Comparison of ENCODE assay signal across 9 cellular contexts in genomic region chr1:44672956-44673674, GRCh38. TPM values are rescaled to one million over a fixed set of nuclear protein-coding genes. Genes with fewer than 3 reads are reported as not detected.
A peak's percentile ranks its signal among the peaks of the same experiment; 100 is the strongest.
DNase-seq lines count a peak whose midpoint lies in the region; TF ChIP-seq lines count a peak whose summit lies in the region.
"Had no signal": no experiment of that assay in that cellular context is flagged by ENCODE, and none has a peak within 500 bp of the region (broad histone marks: within the 10 kb centered on the region; RNA-seq: fewer than 3 reads in every experiment).

No MANE protein-coding gene starts in this region.

- H3K27me3 Mint-ChIP-seq in T-helper 1 cell treated with Interleukin-12 subunit alpha and Interleukin-12 subunit beta and Interleukin-4 antibody, amounts not matched to agents 30 μg/mL and 1 μg/mL, for 36 hours (ENCODE audit: low read depth) = no peaks in the 10 kb centered on the region
- no peaks in the 10 kb centered on the region for H3K27me3 Mint-ChIP-seq in activated naive CD8-positive, alpha-beta T cell treated with anti-CD3 and anti-CD28 coated beads for 36 hours

- H3K27me3 ChIP-seq in kidney epithelial cell (ENCODE audit: control insufficient read depth, insufficient read depth, low read length) (no peaks in the 10 kb centered on the region), suprapubic skin (no peaks in the 10 kb centered on the region)

- TF ChIP-seq EP300 in suprapubic skin (IDR thresholded peaks at IDR 0.05) = no peak

- peak overlapping the region; percentile 88 for H3K4me3 Mint-ChIP-seq in T-helper 1 cell treated with Interleukin-12 subunit alpha and Interleukin-12 subunit beta and Interleukin-4 antibody, amounts not matched to agents 30 μg/mL and 1 μg/mL, for 36 hours
- peak overlapping the region; percentile 82 for H3K4me3 Mint-ChIP-seq in activated naive CD8-positive, alpha-beta T cell treated with anti-CD3 and anti-CD28 coated beads for 36 hours

- peak overlapping the region; percentile 97 for H3K27ac ChIP-seq in suprapubic skin

- H3K36me3 ChIP-seq in kidney epithelial cell (ENCODE audit: control insufficient read depth, insufficient read depth, low read length) (no peaks in the 10 kb centered on the region), suprapubic skin (no peaks in the 10 kb centered on the region)

- no peaks in the 10 kb centered on the region for H3K36me3 Mint-ChIP-seq in T-helper 1 cell treated with Interleukin-12 subunit alpha and Interleukin-12 subunit beta and Interleukin-4 antibody, amounts not matched to agents 30 μg/mL and 1 μg/mL, for 36 hours (ENCODE audit: low read depth)
- no peaks in the 10 kb centered on the region for H3K36me3 Mint-ChIP-seq in activated naive CD8-positive, alpha-beta T cell treated with anti-CD3 and anti-CD28 coated beads for 36 hours

- H3K9me3 ChIP-seq in suprapubic skin = no peaks in the 10 kb centered on the region

- H3K4me1 ChIP-seq in suprapubic skin = peaks cover 47% of the 10 kb centered on the region

- WGBS in suprapubic skin = 65% methylated on average over 14 of the region's 14 CpGs

- no peaks in the 10 kb centered on the region for H3K9me3 Mint-ChIP-seq in T-helper 1 cell treated with Interleukin-12 subunit alpha and Interleukin-12 subunit beta and Interleukin-4 antibody, amounts not matched to agents 30 μg/mL and 1 μg/mL, for 36 hours
- no peaks in the 10 kb centered on the region for H3K9me3 Mint-ChIP-seq in activated naive CD8-positive, alpha-beta T cell treated with anti-CD3 and anti-CD28 coated beads for 36 hours

- TF ChIP-seq POLR2A in suprapubic skin (IDR thresholded peaks at IDR 0.05) (no peak), erythroblast (IDR thresholded peaks at IDR 0.05; ENCODE audit: low read length) (no peak)

- DNase-seq in T-helper 1 cell (no peak), kidney epithelial cell (ENCODE audit: low read depth) (no peak), suprapubic skin (ENCODE audit: low spot score in 2 of 2) (no peak), erythroblast (lab: John Stamatoyannopoulos, UW) (no peak), COLO829 (ENCODE audit: low spot score) (no peak)
- no peak for DNase-seq in activated naive CD8-positive, alpha-beta T cell treated with anti-CD3 and anti-CD28 coated beads for 36 hours
- no peak for DNase-seq in stimulated activated CD4-positive, alpha-beta T cell treated with anti-CD3 and anti-CD28 coated beads, Interleukin-2, amount 100 ng/mL, for 24 hours

- TF ChIP-seq CTCF in kidney epithelial cell (IDR thresholded peaks at IDR 0.05; ENCODE audit: insufficient read depth, low read length, poor library complexity, severe bottlenecking) (no peak), suprapubic skin (IDR thresholded peaks at IDR 0.05) (no peak)

- H3K27ac Mint-ChIP-seq in T-helper 1 cell treated with Interleukin-12 subunit alpha and Interleukin-12 subunit beta and Interleukin-4 antibody, amounts not matched to agents 30 μg/mL and 1 μg/mL, for 36 hours = peak overlapping the region; percentile 45
- no peak overlapping the region for H3K27ac Mint-ChIP-seq in activated naive CD8-positive, alpha-beta T cell treated with anti-CD3 and anti-CD28 coated beads for 36 hours

- H3K4me3 ChIP-seq in kidney epithelial cell (ENCODE audit: low read depth, low read length) (peak overlapping the region; percentile 80), suprapubic skin (peak overlapping the region; percentile 72)

- H3K4me1 Mint-ChIP-seq in T-helper 1 cell treated with Interleukin-12 subunit alpha and Interleukin-12 subunit beta and Interleukin-4 antibody, amounts not matched to agents 30 μg/mL and 1 μg/mL, for 36 hours (ENCODE audit: low read depth) = peaks cover 25% of the 10 kb centered on the region
- H3K4me1 Mint-ChIP-seq in activated naive CD8-positive, alpha-beta T cell treated with anti-CD3 and anti-CD28 coated beads for 36 hours = peaks cover 19% of the 10 kb centered on the region

RNA-seq across cellular contexts. Expression of gene TMEM53, which starts 1.2 kb away (rescaled TPM):
- total RNA-seq in activated naive CD8-positive, alpha-beta T cell treated with anti-CD3 and anti-CD28 coated beads for 36 hours = 1 to 10 TPM; 2.5 to 2.6 TPM
- total RNA-seq in kidney epithelial cell (11.5 and 12.2 TPM in 2 replicates), suprapubic skin (1 to 10 TPM; 2.3 to 9.9 (median 4.3) TPM)

RNA-seq across cellular contexts. Expression of gene ARMH1, which starts 1.4 kb away (rescaled TPM):
- total RNA-seq in activated naive CD8-positive, alpha-beta T cell treated with anti-CD3 and anti-CD28 coated beads for 36 hours = 100 to 1,000 TPM; 139 to 144 TPM
- total RNA-seq in kidney epithelial cell (4.7 TPM in 1 of 2 replicates, not detected in the other), suprapubic skin (1 to 10 TPM in 3 of 4 donors, under 1 TPM in 1; 0.80 to 5.0 (median 1.4) TPM)

RNA-seq across cellular contexts. Expression of gene RNU5D-1, which starts 57.9 kb away (rescaled TPM):
- total RNA-seq in activated naive CD8-positive, alpha-beta T cell treated with anti-CD3 and anti-CD28 coated beads for 36 hours = not detected
- total RNA-seq in kidney epithelial cell (not detected in 2 replicates), suprapubic skin (not detected)
- total RNA-seq: cerebellum had no signal

Comparison
In these comparisons a context has a peak if more than half of its experiments do, and no peak if none do; other contexts are left out.
1. RNA of gene ARMH1, which starts 1.4 kb away (total RNA-seq): 139 to 144 TPM in activated naive CD8-positive, alpha-beta T cell treated with anti-CD3 and anti-CD28 coated beads for 36 hours; 4.7 TPM in kidney epithelial cell and 0.80 to 5.0 TPM in suprapubic skin; every median in the first group is over 10 times any median in the second.